Comparison of ENCODE assay signal across 2 cellular contexts in genomic region chr18:8537400-8537799, GRCh38.
TF ChIP-seq lines count a peak whose summit lies in the region.

No MANE protein-coding gene starts in this region.

TF ChIP-seq in GM23338, 12 proteins besides CTCF, POLR2A, EP300 and RAD21 (continued from another document):
- TF ChIP-seq REST (IDR thresholded peaks at IDR 0.05; ENCODE audit: unreplicated experiment) (no peak), EZH2phosphoT487 (IDR thresholded peaks at IDR 0.05; ENCODE audit: unreplicated experiment) (no peak)

TF ChIP-seq in H1, 55 proteins besides CTCF, POLR2A, EP300 and RAD21 (continued from another document):
- TF ChIP-seq YY1 (IDR thresholded peaks at IDR 0.05; ENCODE audit: low read depth, low read length) = no peak
- no peak for TF ChIP-seq TCF12 (IDR thresholded peaks at IDR 0.05; ENCODE audit: low read depth, low read length)
- TF ChIP-seq KDM4A (IDR thresholded peaks at IDR 0.05; ENCODE audit: low read depth, low read length, severe bottlenecking) = no peak
- no peak for TF ChIP-seq CHD2 (IDR thresholded peaks at IDR 0.05; ENCODE audit: low read length)
- no peak for TF ChIP-seq SUZ12 (IDR thresholded peaks at IDR 0.05; ENCODE audit: low read length)
- TF ChIP-seq, protein P1, sequence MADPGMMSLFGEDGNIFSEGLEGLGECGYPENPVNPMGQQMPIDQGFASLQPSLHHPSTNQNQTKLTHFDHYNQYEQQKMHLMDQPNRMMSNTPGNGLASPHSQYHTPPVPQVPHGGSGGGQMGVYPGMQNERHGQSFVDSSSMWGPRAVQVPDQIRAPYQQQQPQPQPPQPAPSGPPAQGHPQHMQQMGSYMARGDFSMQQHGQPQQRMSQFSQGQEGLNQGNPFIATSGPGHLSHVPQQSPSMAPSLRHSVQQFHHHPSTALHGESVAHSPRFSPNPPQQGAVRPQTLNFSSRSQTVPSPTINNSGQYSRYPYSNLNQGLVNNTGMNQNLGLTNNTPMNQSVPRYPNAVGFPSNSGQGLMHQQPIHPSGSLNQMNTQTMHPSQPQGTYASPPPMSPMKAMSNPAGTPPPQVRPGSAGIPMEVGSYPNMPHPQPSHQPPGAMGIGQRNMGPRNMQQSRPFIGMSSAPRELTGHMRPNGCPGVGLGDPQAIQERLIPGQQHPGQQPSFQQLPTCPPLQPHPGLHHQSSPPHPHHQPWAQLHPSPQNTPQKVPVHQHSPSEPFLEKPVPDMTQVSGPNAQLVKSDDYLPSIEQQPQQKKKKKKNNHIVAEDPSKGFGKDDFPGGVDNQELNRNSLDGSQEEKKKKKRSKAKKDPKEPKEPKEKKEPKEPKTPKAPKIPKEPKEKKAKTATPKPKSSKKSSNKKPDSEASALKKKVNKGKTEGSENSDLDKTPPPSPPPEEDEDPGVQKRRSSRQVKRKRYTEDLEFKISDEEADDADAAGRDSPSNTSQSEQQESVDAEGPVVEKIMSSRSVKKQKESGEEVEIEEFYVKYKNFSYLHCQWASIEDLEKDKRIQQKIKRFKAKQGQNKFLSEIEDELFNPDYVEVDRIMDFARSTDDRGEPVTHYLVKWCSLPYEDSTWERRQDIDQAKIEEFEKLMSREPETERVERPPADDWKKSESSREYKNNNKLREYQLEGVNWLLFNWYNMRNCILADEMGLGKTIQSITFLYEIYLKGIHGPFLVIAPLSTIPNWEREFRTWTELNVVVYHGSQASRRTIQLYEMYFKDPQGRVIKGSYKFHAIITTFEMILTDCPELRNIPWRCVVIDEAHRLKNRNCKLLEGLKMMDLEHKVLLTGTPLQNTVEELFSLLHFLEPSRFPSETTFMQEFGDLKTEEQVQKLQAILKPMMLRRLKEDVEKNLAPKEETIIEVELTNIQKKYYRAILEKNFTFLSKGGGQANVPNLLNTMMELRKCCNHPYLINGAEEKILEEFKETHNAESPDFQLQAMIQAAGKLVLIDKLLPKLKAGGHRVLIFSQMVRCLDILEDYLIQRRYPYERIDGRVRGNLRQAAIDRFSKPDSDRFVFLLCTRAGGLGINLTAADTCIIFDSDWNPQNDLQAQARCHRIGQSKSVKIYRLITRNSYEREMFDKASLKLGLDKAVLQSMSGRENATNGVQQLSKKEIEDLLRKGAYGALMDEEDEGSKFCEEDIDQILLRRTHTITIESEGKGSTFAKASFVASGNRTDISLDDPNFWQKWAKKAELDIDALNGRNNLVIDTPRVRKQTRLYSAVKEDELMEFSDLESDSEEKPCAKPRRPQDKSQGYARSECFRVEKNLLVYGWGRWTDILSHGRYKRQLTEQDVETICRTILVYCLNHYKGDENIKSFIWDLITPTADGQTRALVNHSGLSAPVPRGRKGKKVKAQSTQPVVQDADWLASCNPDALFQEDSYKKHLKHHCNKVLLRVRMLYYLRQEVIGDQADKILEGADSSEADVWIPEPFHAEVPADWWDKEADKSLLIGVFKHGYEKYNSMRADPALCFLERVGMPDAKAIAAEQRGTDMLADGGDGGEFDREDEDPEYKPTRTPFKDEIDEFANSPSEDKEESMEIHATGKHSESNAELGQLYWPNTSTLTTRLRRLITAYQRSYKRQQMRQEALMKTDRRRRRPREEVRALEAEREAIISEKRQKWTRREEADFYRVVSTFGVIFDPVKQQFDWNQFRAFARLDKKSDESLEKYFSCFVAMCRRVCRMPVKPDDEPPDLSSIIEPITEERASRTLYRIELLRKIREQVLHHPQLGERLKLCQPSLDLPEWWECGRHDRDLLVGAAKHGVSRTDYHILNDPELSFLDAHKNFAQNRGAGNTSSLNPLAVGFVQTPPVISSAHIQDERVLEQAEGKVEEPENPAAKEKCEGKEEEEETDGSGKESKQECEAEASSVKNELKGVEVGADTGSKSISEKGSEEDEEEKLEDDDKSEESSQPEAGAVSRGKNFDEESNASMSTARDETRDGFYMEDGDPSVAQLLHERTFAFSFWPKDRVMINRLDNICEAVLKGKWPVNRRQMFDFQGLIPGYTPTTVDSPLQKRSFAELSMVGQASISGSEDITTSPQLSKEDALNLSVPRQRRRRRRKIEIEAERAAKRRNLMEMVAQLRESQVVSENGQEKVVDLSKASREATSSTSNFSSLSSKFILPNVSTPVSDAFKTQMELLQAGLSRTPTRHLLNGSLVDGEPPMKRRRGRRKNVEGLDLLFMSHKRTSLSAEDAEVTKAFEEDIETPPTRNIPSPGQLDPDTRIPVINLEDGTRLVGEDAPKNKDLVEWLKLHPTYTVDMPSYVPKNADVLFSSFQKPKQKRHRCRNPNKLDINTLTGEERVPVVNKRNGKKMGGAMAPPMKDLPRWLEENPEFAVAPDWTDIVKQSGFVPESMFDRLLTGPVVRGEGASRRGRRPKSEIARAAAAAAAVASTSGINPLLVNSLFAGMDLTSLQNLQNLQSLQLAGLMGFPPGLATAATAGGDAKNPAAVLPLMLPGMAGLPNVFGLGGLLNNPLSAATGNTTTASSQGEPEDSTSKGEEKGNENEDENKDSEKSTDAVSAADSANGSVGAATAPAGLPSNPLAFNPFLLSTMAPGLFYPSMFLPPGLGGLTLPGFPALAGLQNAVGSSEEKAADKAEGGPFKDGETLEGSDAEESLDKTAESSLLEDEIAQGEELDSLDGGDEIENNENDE (IDR thresholded peaks at IDR 0.05; ENCODE audit: insufficient replicate concordance, low read length) = no peak
- TF ChIP-seq TAF7 (optimal IDR thresholded peaks at IDR 0.05; ENCODE audit: borderline replicate concordance, low read depth, low read length) = no peak
- TF ChIP-seq HDAC6 (IDR thresholded peaks at IDR 0.05; ENCODE audit: low read depth, low read length) = no peak
- no peak for TF ChIP-seq NRF1 (IDR thresholded peaks at IDR 0.05; ENCODE audit: low read depth, low read length)
- TF ChIP-seq ATF2 (IDR thresholded peaks at IDR 0.05; ENCODE audit: low read length) = no peak
- no peak for TF ChIP-seq CREB1 (IDR thresholded peaks at IDR 0.05)
TF ChIP-seq in H1: peak in this region for 0.
